27 cellular contexts compared by ENCODE assay signal in genomic region chr7:158066085-158066484, GRCh38.
"Had no signal": no experiment of that assay in that cellular context is flagged by ENCODE, and none has a peak within 500 bp of the region (broad histone marks: within the 10 kb centered on the region; RNA-seq: fewer than 3 reads in every experiment).

No MANE protein-coding gene starts in this region.

- H3K4me3 Mint-ChIP-seq: activated B cell treated with CpG ODN at 0.5 μM for 24 hours; activated CD4-positive, alpha-beta memory T cell treated with anti-CD3 and anti-CD28 coated beads for 36 hours; activated CD4-positive, alpha-beta T cell treated with anti-CD3 and anti-CD28 coated beads, Interleukin-2, amount 10 ng/mL, durations not matched to agents 7 days and 5 days; activated naive CD8-positive, alpha-beta T cell treated with anti-CD3 and anti-CD28 coated beads, Interleukin-2, amount 50 U/mL, for 24 hours; activated T-cell treated with anti-CD3 and anti-CD28 coated beads, Interleukin-2, amount 50 U/mL, for 4 hours; T-cell had no signal

- H3K27ac Mint-ChIP-seq: activated B cell treated with CpG ODN at 0.5 μM for 24 hours; activated CD4-positive, alpha-beta memory T cell treated with anti-CD3 and anti-CD28 coated beads for 36 hours; activated CD4-positive, alpha-beta T cell treated with anti-CD3 and anti-CD28 coated beads, Interleukin-2, amount 10 ng/mL, durations not matched to agents 7 days and 5 days; activated naive CD4-positive, alpha-beta T cell treated with anti-CD3 and anti-CD28 coated beads, Interleukin-2, amount 50 U/mL, for 72 hours; activated naive CD8-positive, alpha-beta T cell treated with anti-CD3 and anti-CD28 coated beads, Interleukin-2, amount 50 U/mL, for 24 hours; T-cell had no signal

- H3K27me3 ChIP-seq: brain microvascular endothelial cell, cardiac muscle cell had no signal

- H3K36me3 ChIP-seq: brain microvascular endothelial cell, cardiac muscle cell had no signal

- H3K4me2 ChIP-seq: PC-9 had no signal

- DNase-seq: activated B cell treated with CpG ODN at 0.5 μM for 24 hours; activated CD4-positive, alpha-beta memory T cell treated with anti-CD3 and anti-CD28 coated beads for 36 hours; activated CD4-positive, alpha-beta T cell treated with anti-CD3 and anti-CD28 coated beads for 1 hour; activated CD4-positive, alpha-beta T cell treated with anti-CD3 and anti-CD28 coated beads, Interleukin-2, amount 10 ng/mL, durations not matched to agents 7 days and 5 days; activated CD8-positive, alpha-beta memory T cell treated with anti-CD3 and anti-CD28 coated beads for 24 hours; activated effector memory CD4-positive, alpha-beta T cell treated with anti-CD3 and anti-CD28 coated beads, Interleukin-2, amount 50 U/mL, for 16 hours; activated naive CD4-positive, alpha-beta T cell treated with Interleukin-2 at 50 U/mL for 16 hours; activated naive CD8-positive, alpha-beta T cell treated with anti-CD3 and anti-CD28 coated beads, Interleukin-2, amount 50 U/mL, for 24 hours; activated T-cell treated with anti-CD3 and anti-CD28 coated beads, Interleukin-2, amount 50 U/mL, for 4 hours; amniotic stem cell; brain microvascular endothelial cell; Karpas-422; MM.1S; NCI-H1105; NCI-H1436; NCI-H1694 treated with DMSO at 0.1 percent for 48 hours; NCI-H2029 treated with DMSO at 0.1 percent for 48 hours; NCI-H524; PC-9; SIG-M5; T-cell; T-helper 2 cell; T1000 had no signal

- H2AFZ ChIP-seq: PC-9 had no signal

- FAIRE-seq: K562, TTC549 had no signal

- H3K36me3 Mint-ChIP-seq: activated CD4-positive, alpha-beta memory T cell treated with anti-CD3 and anti-CD28 coated beads for 36 hours; T-cell had no signal

- H3K27ac ChIP-seq: brain microvascular endothelial cell, cardiac muscle cell, PC-9 had no signal

- H3K4me1 Mint-ChIP-seq: activated B cell treated with CpG ODN at 0.5 μM for 24 hours; activated CD4-positive, alpha-beta T cell treated with anti-CD3 and anti-CD28 coated beads, Interleukin-2, amount 10 ng/mL, durations not matched to agents 7 days and 5 days; activated naive CD8-positive, alpha-beta T cell treated with anti-CD3 and anti-CD28 coated beads, Interleukin-2, amount 50 U/mL, for 24 hours; T-cell had no signal

- ATAC-seq: activated naive CD4-positive, alpha-beta T cell treated with anti-CD3 and anti-CD28 coated beads, Interleukin-2, amount 50 U/mL, for 72 hours; activated naive CD8-positive, alpha-beta T cell treated with anti-CD3 and anti-CD28 coated beads, Interleukin-2, amount 50 U/mL, for 24 hours; activated T-cell treated with anti-CD3 and anti-CD28 coated beads, Interleukin-2, amount 50 U/mL, for 4 hours; K562; T-cell had no signal

- H3K27me3 Mint-ChIP-seq: activated B cell treated with CpG ODN at 0.5 μM for 24 hours; activated CD4-positive, alpha-beta T cell treated with anti-CD3 and anti-CD28 coated beads, Interleukin-2, amount 10 ng/mL, durations not matched to agents 7 days and 5 days had no signal

- H3K4me3 ChIP-seq: cardiac muscle cell, K562, PC-9 had no signal

- H3K9me3 Mint-ChIP-seq: activated B cell treated with CpG ODN at 0.5 μM for 24 hours; activated CD4-positive, alpha-beta T cell treated with anti-CD3 and anti-CD28 coated beads, Interleukin-2, amount 10 ng/mL, durations not matched to agents 7 days and 5 days; activated naive CD8-positive, alpha-beta T cell treated with anti-CD3 and anti-CD28 coated beads, Interleukin-2, amount 50 U/mL, for 24 hours; activated T-cell treated with anti-CD3 and anti-CD28 coated beads, Interleukin-2, amount 50 U/mL, for 4 hours; T-cell had no signal
